1 cellular context compared by ENCODE assay signal in the genomic region with DNA sequence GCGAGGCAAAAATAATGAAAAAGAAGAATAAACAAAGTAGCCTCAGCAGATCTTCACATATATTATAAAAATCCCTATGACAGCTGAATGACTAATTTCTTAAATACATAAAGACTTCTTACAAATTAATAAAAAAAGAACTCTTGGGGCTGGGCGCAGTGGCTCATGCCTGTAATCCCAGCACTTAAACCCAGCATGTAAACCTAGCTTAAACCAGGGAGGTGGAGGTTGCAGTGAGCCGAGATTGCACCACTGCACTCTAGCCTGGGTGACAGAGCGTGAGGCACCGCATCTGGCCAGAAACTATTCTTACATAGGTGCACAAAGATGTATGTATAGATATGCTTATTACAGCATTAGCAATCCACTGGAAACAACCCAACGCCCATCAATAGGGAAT.
TF ChIP-seq lines count a peak whose summit lies in the region.

No MANE protein-coding gene starts in this region.

TF ChIP-seq in A549, 52 proteins besides CTCF, POLR2A, EP300 and RAD21:
- TF ChIP-seq HOXB5 (CRISPR knock-in tag; IDR thresholded peaks at IDR 0.05) (no peak), NPAS2 (CRISPR knock-in tag; IDR thresholded peaks at IDR 0.05; ENCODE audit: borderline replicate concordance) (no peak), RNF2 (IDR thresholded peaks at IDR 0.05; ENCODE audit: borderline replicate concordance, low read depth) (no peak), CHD4 (IDR thresholded peaks at IDR 0.05; ENCODE audit: borderline replicate concordance) (no peak), MYC (IDR thresholded peaks at IDR 0.05; ENCODE audit: borderline replicate concordance, low read length) (no peak), HEYL (CRISPR knock-in tag; IDR thresholded peaks at IDR 0.05) (no peak), RFX5 (IDR thresholded peaks at IDR 0.05) (no peak), KDM5A (IDR thresholded peaks at IDR 0.05) (no peak), PHF8 (IDR thresholded peaks at IDR 0.05; ENCODE audit: borderline replicate concordance, low read depth) (no peak), EHMT2 (IDR thresholded peaks at IDR 0.05; ENCODE audit: low read depth) (no peak), ZFP36 (IDR thresholded peaks at IDR 0.05; ENCODE audit: borderline replicate concordance, partially characterized antibody) (no peak), HDAC2 (IDR thresholded peaks at IDR 0.05) (no peak)
- TF ChIP-seq, protein P1, sequence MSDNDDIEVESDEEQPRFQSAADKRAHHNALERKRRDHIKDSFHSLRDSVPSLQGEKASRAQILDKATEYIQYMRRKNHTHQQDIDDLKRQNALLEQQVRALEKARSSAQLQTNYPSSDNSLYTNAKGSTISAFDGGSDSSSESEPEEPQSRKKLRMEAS (IDR thresholded peaks at IDR 0.05), result no peak
- TF ChIP-seq, protein P2, sequence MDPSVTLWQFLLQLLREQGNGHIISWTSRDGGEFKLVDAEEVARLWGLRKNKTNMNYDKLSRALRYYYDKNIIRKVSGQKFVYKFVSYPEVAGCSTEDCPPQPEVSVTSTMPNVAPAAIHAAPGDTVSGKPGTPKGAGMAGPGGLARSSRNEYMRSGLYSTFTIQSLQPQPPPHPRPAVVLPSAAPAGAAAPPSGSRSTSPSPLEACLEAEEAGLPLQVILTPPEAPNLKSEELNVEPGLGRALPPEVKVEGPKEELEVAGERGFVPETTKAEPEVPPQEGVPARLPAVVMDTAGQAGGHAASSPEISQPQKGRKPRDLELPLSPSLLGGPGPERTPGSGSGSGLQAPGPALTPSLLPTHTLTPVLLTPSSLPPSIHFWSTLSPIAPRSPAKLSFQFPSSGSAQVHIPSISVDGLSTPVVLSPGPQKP (IDR thresholded peaks at IDR 0.05; ENCODE audit: low read depth, low read length), result no peak
- TF ChIP-seq, protein P3, sequence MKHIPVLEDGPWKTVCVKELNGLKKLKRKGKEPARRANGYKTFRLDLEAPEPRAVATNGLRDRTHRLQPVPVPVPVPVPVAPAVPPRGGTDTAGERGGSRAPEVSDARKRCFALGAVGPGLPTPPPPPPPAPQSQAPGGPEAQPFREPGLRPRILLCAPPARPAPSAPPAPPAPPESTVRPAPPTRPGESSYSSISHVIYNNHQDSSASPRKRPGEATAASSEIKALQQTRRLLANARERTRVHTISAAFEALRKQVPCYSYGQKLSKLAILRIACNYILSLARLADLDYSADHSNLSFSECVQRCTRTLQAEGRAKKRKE (CRISPR knock-in tag; IDR thresholded peaks at IDR 0.05; ENCODE audit: low read depth), result no peak
- TF ChIP-seq, protein P4, sequence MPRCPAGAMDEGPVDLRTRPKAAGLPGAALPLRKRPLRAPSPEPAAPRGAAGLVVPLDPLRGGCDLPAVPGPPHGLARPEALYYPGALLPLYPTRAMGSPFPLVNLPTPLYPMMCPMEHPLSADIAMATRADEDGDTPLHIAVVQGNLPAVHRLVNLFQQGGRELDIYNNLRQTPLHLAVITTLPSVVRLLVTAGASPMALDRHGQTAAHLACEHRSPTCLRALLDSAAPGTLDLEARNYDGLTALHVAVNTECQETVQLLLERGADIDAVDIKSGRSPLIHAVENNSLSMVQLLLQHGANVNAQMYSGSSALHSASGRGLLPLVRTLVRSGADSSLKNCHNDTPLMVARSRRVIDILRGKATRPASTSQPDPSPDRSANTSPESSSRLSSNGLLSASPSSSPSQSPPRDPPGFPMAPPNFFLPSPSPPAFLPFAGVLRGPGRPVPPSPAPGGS (IDR thresholded peaks at IDR 0.05), result no peak
- TF ChIP-seq, protein P5, sequence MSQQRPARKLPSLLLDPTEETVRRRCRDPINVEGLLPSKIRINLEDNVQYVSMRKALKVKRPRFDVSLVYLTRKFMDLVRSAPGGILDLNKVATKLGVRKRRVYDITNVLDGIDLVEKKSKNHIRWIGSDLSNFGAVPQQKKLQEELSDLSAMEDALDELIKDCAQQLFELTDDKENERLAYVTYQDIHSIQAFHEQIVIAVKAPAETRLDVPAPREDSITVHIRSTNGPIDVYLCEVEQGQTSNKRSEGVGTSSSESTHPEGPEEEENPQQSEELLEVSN (IDR thresholded peaks at IDR 0.05; ENCODE audit: borderline replicate concordance, low read depth), result no peak
- TF ChIP-seq, protein P6, sequence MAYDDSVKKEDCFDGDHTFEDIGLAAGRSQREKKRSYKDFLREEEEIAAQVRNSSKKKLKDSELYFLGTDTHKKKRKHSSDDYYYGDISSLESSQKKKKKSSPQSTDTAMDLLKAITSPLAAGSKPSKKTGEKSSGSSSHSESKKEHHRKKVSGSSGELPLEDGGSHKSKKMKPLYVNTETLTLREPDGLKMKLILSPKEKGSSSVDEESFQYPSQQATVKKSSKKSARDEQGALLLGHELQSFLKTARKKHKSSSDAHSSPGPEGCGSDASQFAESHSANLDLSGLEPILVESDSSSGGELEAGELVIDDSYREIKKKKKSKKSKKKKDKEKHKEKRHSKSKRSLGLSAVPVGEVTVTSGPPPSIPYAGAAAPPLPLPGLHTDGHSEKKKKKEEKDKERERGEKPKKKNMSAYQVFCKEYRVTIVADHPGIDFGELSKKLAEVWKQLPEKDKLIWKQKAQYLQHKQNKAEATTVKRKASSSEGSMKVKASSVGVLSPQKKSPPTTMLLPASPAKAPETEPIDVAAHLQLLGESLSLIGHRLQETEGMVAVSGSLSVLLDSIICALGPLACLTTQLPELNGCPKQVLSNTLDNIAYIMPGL (CRISPR knock-in tag; IDR thresholded peaks at IDR 0.05; ENCODE audit: borderline replicate concordance), result no peak
